In genomic region chr17:27354051-27354490, GRCh38 we compare ENCODE assay signal across 8 cellular contexts.
A peak's percentile ranks its signal among the peaks of the same experiment; 100 is the strongest.
DNase-seq lines count a peak whose midpoint lies in the region; TF ChIP-seq lines count a peak whose summit lies in the region.

No MANE protein-coding gene starts in this region.

- peak overlapping the region; percentile 89 for H3K4me2 ChIP-seq in KMS-11

- no peaks in the 10 kb centered on the region for H3K9me3 ChIP-seq in duodenal mucosa (ENCODE audit: control insufficient read depth in 1 of 2, low read length in 2 of 2)

- H2AFZ ChIP-seq in KMS-11 (ENCODE audit: low read depth) = peak overlapping the region; percentile 96

- H3K36me3 ChIP-seq in KMS-11 (ENCODE audit: insufficient read depth) (no peaks in the 10 kb centered on the region), duodenal mucosa (ENCODE audit: control insufficient read depth in 1 of 2, insufficient read depth in 2 of 2, low read length in 2 of 2) (no peaks in the 10 kb centered on the region)

- H3K27me3 ChIP-seq in KMS-11 (ENCODE audit: insufficient read depth, low read depth) = peaks cover 7% of the 10 kb centered on the region; the same call in 1 of the 2 replicates
- no peaks in the 10 kb centered on the region for H3K27me3 ChIP-seq in duodenal mucosa (ENCODE audit: control insufficient read depth in 1 of 2, insufficient read depth in 2 of 2, low read length in 2 of 2)

- H3K4me1 Mint-ChIP-seq in Calu3 (ENCODE audit: low read depth, unreplicated experiment) (peaks cover 16% of the 10 kb centered on the region), neural crest cell (peaks cover 16% of the 10 kb centered on the region)

- no peak for TF ChIP-seq CTCF in Calu3 (IDR thresholded peaks at IDR 0.05; ENCODE audit: unreplicated experiment)
- no peak; the same call in 1 of the 2 replicates for TF ChIP-seq CTCF in KMS-11 (conservative IDR thresholded peaks at IDR 0.05; ENCODE audit: low read depth, low read length)
- TF ChIP-seq CTCF in neural crest cell (conservative IDR thresholded peaks at IDR 0.05) = no peak

- intact Hi-C loops in Calu3 (cut with micrococcal nuclease; ENCODE audit: unreplicated experiment) = loop anchor here (1.0 to 10.0 kb wide), 3 partner anchors 101 to 247 kb away; partner anchors contain the start of gene KSR1

- H3K9ac ChIP-seq in KMS-11 (peak overlapping the region; percentile 97; the same call in 1 of the 2 replicates), duodenal mucosa (ENCODE audit: low read depth in 1 of 2, low read length in 2 of 2) (peak overlapping the region; percentile 75 to 83)

- H3K36me3 Mint-ChIP-seq in Calu3 (ENCODE audit: insufficient read depth, unreplicated experiment) (peaks cover 25% of the 10 kb centered on the region), neural crest cell (ENCODE audit: low read depth) (no peaks in the 10 kb centered on the region)

- H3K4me3 Mint-ChIP-seq in Calu3 (ENCODE audit: low read depth, unreplicated experiment) (peak overlapping the region; percentile 84), neural crest cell (peak overlapping the region; percentile 81)

- H3K27me3 Mint-ChIP-seq in Calu3 (ENCODE audit: unreplicated experiment) (no peaks in the 10 kb centered on the region), neural crest cell (ENCODE audit: low read depth) (no peaks in the 10 kb centered on the region)

- H3K4me3 ChIP-seq in KMS-11 (IDR thresholded peaks at IDR 0.05; ENCODE audit: insufficient read depth, low read depth, low read length) (no peak overlapping the region), duodenal mucosa (ENCODE audit: low read depth in 1 of 2, low read length in 2 of 2) (peak overlapping the region; percentile 78 to 80)

- BruUV-seq in Calu3 (replicated peaks; lab: Mats Ljungman, UMichigan) = TSS peak; percentile 92

- H3K4me1 ChIP-seq in KMS-11 (ENCODE audit: low read depth, poor library complexity, severe bottlenecking) (peaks cover 8% of the 10 kb centered on the region), duodenal mucosa (ENCODE audit: control insufficient read depth in 1 of 2, insufficient read depth in 2 of 2, low read length in 2 of 2) (peaks cover 7 to 13% of the 10 kb centered on the region in 2 donors)

- CTCF ChIA-PET in Calu3 (lab: Charles Lee) = interaction anchor here (0.6 to 2.0 kb wide), 7 partner anchors 21 to 246 kb away, joined by 3 to 12 read pairs (median 4); no protein-coding TSS in a partner anchor

- no peaks in the 10 kb centered on the region for H3K9me3 Mint-ChIP-seq in Calu3 (ENCODE audit: low read depth, unreplicated experiment)
- H3K9me3 Mint-ChIP-seq in neural crest cell = no peaks in the 10 kb centered on the region

- H3K27ac ChIP-seq in KMS-11 (no peak overlapping the region), duodenal mucosa (ENCODE audit: low read depth, low read length) (no peak overlapping the region)

- no peak for DNase-seq in Calu3
- DNase-seq in neural crest cell (ENCODE audit: low read depth, low spot score) = no peak
- DNase-seq in stimulated activated CD4-positive, alpha-beta T cell treated with anti-CD3 and anti-CD28 coated beads, Interleukin-12 subunit alpha, Interleukin-12 subunit beta, amount 100 ng/mL, for 4 hours = no peak
- DNase-seq in globus pallidus (ENCODE audit: low spot score) = no peak
- no peak for DNase-seq in activated CD4-positive, alpha-beta T cell treated with anti-CD3 and anti-CD28 coated beads, Interleukin-2, amount 50 U/mL, for 1 hour
- DNase-seq in SKM-1 (lab: John Stamatoyannopoulos, UW; ENCODE audit: unreplicated experiment) = no peak

- no peaks in the 10 kb centered on the region for H4K20me1 ChIP-seq in KMS-11 (ENCODE audit: insufficient read depth)

- H3K79me2 ChIP-seq in KMS-11 (ENCODE audit: insufficient read depth, low read depth) = no peaks in the 10 kb centered on the region; the same call in 1 of the 2 replicates

- H3K27ac Mint-ChIP-seq in Calu3 (ENCODE audit: unreplicated experiment) (peak overlapping the region; percentile 99), neural crest cell (ENCODE audit: unreplicated experiment) (no peak overlapping the region)
